In the genomic region with DNA sequence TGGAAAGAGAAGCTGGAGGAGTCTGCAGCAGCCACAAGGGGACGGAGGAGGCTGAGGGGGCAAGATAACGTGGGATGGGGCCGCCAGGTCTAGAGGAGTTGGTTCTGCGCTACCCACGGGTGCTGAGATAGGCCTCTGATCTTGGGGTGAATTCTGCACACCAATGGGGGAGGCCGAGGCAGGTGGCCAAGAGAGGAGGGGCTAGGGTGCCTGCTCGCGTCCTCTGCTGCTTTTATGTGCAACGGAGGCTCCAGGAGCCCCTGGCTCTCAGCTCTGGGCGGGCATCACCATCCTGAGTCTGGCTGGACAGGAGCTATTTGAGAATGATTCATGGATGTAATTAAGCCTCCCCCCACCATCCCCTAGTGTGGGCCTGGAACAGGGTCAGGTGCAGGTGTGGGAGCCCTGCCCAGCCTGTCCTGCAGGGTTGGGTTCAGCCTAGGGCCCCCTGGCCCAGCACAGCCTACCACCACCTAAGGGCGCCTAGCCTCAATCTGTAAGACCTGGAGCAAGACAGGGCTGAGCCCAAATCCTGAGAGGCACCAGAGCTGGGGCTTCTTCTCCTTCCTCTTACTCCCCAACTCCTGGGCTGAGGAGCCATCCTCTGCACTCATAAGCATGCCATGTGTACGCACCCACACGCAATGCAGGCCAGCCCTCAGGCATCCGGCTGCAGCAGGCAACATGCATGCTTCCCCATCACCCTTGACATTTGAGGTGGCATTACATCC, we compare ENCODE assay signal across 1 cellular context.
TF ChIP-seq lines count a peak whose summit lies in the region.

No MANE protein-coding gene starts in this region.

TF ChIP-seq in K562, 482 proteins besides CTCF, POLR2A, EP300 and RAD21:
- no peak for TF ChIP-seq PTTG1 (tag; IDR thresholded peaks at IDR 0.05; ENCODE audit: low read depth)
- peak; percentile 38; the same call in 1 of the 2 replicates for TF ChIP-seq POLR2G (IDR thresholded peaks at IDR 0.05; ENCODE audit: low read depth, low read length)
- TF ChIP-seq HEY1 (CRISPR knock-in tag; IDR thresholded peaks at IDR 0.05; ENCODE audit: borderline replicate concordance), result no peak
- TF ChIP-seq ZBTB7A (IDR thresholded peaks at IDR 0.05; ENCODE audit: borderline replicate concordance, control insufficient read depth, low read depth, low read length), result no peak
- no peak for TF ChIP-seq PTRF (tag; IDR thresholded peaks at IDR 0.05)
- TF ChIP-seq HIVEP1 (CRISPR knock-in tag; IDR thresholded peaks at IDR 0.05), result no peak
- TF ChIP-seq NCOA1 (IDR thresholded peaks at IDR 0.05; ENCODE audit: low read depth), result no peak
- TF ChIP-seq NEUROD1 (IDR thresholded peaks at IDR 0.05; ENCODE audit: borderline replicate concordance, low read depth, low read length, partially characterized antibody), result no peak
